ENCODE assay signal across 22 cellular contexts in the genomic region with DNA sequence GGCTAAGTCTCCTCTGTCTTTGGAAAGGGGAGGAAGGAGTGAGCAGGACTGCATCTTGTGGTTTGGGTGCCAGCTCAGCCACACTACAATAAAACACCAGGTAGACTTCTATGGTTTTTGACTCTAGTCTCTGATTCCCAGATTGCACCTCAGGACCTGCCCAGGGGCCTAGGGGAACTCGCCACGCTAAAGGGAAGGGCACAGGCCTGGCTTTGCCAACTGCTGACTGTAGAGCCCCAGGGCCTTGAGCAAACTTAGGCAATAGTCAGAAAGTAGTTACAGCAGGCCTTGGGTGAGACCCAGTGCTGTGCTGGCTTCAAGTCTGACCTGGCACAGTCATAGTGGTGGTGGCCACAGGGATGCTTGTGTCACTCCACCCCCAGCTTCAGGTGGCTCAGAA. TPM values are rescaled to one million over a fixed set of nuclear protein-coding genes. Genes with fewer than 3 reads are reported as not detected.
A peak's percentile ranks its signal among the peaks of the same experiment; 100 is the strongest.
DNase-seq lines count a peak whose midpoint lies in the region; ATAC-seq and TF ChIP-seq lines count a peak whose summit lies in the region.
"Had no signal": no experiment of that assay in that cellular context is flagged by ENCODE, and none has a peak within 500 bp of the region (broad histone marks: within the 10 kb centered on the region; RNA-seq: fewer than 3 reads in every experiment).

No MANE protein-coding gene starts in this region.

- intact Hi-C loops in PC-9 (cut with micrococcal nuclease; ENCODE audit: unreplicated experiment) = no loop called here
- intact Hi-C loops in mammary epithelial cell (cut with micrococcal nuclease) = no loop called here
- intact Hi-C loops in activated T-helper 2 cell treated with anti-CD3 and anti-CD28 coated beads, Interferon-gamma antibody, Interleukin-2, Interleukin-4, amounts not matched to agents 10 μg/mL and 5 μg/mL and 100 μg/mL, durations not matched to agents 14 hours and 24 hours and 36 hours (cut with micrococcal nuclease) = no loop called here

- H3K4me3 Mint-ChIP-seq in activated CD4-positive, alpha-beta T cell treated with anti-CD3 and anti-CD28 coated beads, Interleukin-2, amount 10 ng/mL, durations not matched to agents 7 days and 5 days = no peak overlapping the region
- no peak overlapping the region for H3K4me3 Mint-ChIP-seq in activated T-helper 2 cell treated with anti-CD3 and anti-CD28 coated beads, Interferon-gamma antibody, Interleukin-2, Interleukin-4, amounts not matched to agents 10 μg/mL and 5 μg/mL and 100 μg/mL, durations not matched to agents 14 hours and 24 hours and 36 hours (ENCODE audit: low read depth)
- H3K4me3 Mint-ChIP-seq: CD4-positive, CD25-positive, alpha-beta regulatory T cell; IgD-negative memory B cell had no signal

- no peak overlapping the region for H3K27ac Mint-ChIP-seq in activated CD4-positive, alpha-beta T cell treated with anti-CD3 and anti-CD28 coated beads, Interleukin-2, amount 10 ng/mL, durations not matched to agents 7 days and 5 days
- no peak overlapping the region for H3K27ac Mint-ChIP-seq in activated T-helper 2 cell treated with anti-CD3 and anti-CD28 coated beads, Interferon-gamma antibody, Interleukin-2, Interleukin-4, amounts not matched to agents 10 μg/mL and 5 μg/mL and 100 μg/mL, durations not matched to agents 14 hours and 24 hours and 36 hours
- H3K27ac Mint-ChIP-seq: CD4-positive, CD25-positive, alpha-beta regulatory T cell; CD8-positive, alpha-beta memory T cell; IgD-negative memory B cell had no signal

- BruUV-seq in PC-9 (replicated peaks; lab: Mats Ljungman, UMichigan) (no TSS peak), mammary epithelial cell (replicated peaks; lab: Mats Ljungman, UMichigan) (no TSS peak)

- H3K4me2 ChIP-seq in PC-9 = no peak overlapping the region
- H3K4me2 ChIP-seq in mammary epithelial cell (ENCODE audit: insufficient read depth, low read depth, low read length) = no peak overlapping the region

- no peak overlapping the region for H3K9ac ChIP-seq in mammary epithelial cell (ENCODE audit: insufficient read depth, low read length)

- H3K4me1 ChIP-seq in PC-9 (replicated peaks; ENCODE audit: insufficient read depth) (peaks cover 10% of the 10 kb centered on the region), mammary epithelial cell (ENCODE audit: insufficient read depth, low read length) (peaks cover 15% of the 10 kb centered on the region), right atrium auricular region (no peaks in the 10 kb centered on the region)
- H3K4me1 ChIP-seq: BE2C had no signal

- H3K9me2 ChIP-seq in PC-9 (ENCODE audit: insufficient read depth) = no peaks in the 10 kb centered on the region

- no peaks in the 10 kb centered on the region for H3F3A ChIP-seq in PC-9 (ENCODE audit: insufficient read depth, low read depth)

- 0 out of 2 replicates have a peak, but pooled peaks cover 4% of the 10 kb centered on the region for H3K36me3 ChIP-seq in PC-9 (ENCODE audit: low read depth)
- no peaks in the 10 kb centered on the region for H3K36me3 ChIP-seq in mammary epithelial cell (ENCODE audit: insufficient read depth, low read length)
- H3K36me3 ChIP-seq in right atrium auricular region = no peaks in the 10 kb centered on the region
- H3K36me3 ChIP-seq: BE2C had no signal

- no peak overlapping the region for H2AFZ ChIP-seq in PC-9
- H2AFZ ChIP-seq in mammary epithelial cell (ENCODE audit: low read depth, low read length) = no peak overlapping the region

- H4K20me1 ChIP-seq in PC-9 (ENCODE audit: insufficient read depth) (no peaks in the 10 kb centered on the region), mammary epithelial cell (ENCODE audit: insufficient read depth, low read length) (no peaks in the 10 kb centered on the region)

- H3K27ac ChIP-seq in PC-9 = 0 out of 2 replicates have a peak overlapping the region, but pooled peaks have one; percentile 13
- H3K27ac ChIP-seq in mammary epithelial cell (ENCODE audit: insufficient read depth, low read depth, low read length) = no peak overlapping the region
- no peak overlapping the region for H3K27ac ChIP-seq in right atrium auricular region

- DNase-seq in PC-9 (peak; percentile 23 to 89), mammary epithelial cell (peak; percentile 78), renal cortical epithelial cell (ENCODE audit: low read depth) (peak; percentile 6), right atrium auricular region (ENCODE audit: low spot score) (no peak)
- no peak for DNase-seq in activated CD4-positive, alpha-beta T cell treated with anti-CD3 and anti-CD28 coated beads, Interleukin-2, amount 10 ng/mL, durations not matched to agents 7 days and 5 days
- no peak for DNase-seq in activated T-helper 2 cell treated with anti-CD3 and anti-CD28 coated beads, Interferon-gamma antibody, Interleukin-2, Interleukin-4, amounts not matched to agents 10 μg/mL and 5 μg/mL and 100 μg/mL, durations not matched to agents 14 hours and 24 hours and 36 hours (ENCODE audit: low spot score)
- DNase-seq: ACHN; BE2C; C1 segment of cervical spinal cord; CD4-positive, CD25-positive, alpha-beta regulatory T cell; CD8-positive, alpha-beta memory T cell; COR-L47; DMS 273 treated with DMSO at 0.1 percent for 48 hours; DMS53; DND-41; EL; HCEC 1CT had no signal

- H3K4me3 ChIP-seq in PC-9 (no peak overlapping the region), mammary epithelial cell (replicated peaks in 1 of 3; ENCODE audit: insufficient read depth in 1 of 3, low read depth in 2 of 3, low read length in 3 of 3) (no peak overlapping the region), right atrium auricular region (no peak overlapping the region)
- H3K4me3 ChIP-seq: GM12878 had no signal

- no peaks in the 10 kb centered on the region for H3K36me3 Mint-ChIP-seq in activated CD4-positive, alpha-beta T cell treated with anti-CD3 and anti-CD28 coated beads, Interleukin-2, amount 10 ng/mL, durations not matched to agents 7 days and 5 days (ENCODE audit: low read depth)
- H3K36me3 Mint-ChIP-seq in activated T-helper 2 cell treated with anti-CD3 and anti-CD28 coated beads, Interferon-gamma antibody, Interleukin-2, Interleukin-4, amounts not matched to agents 10 μg/mL and 5 μg/mL and 100 μg/mL, durations not matched to agents 14 hours and 24 hours and 36 hours (ENCODE audit: low read depth) = no peaks in the 10 kb centered on the region
- H3K36me3 Mint-ChIP-seq: CD4-positive, CD25-positive, alpha-beta regulatory T cell; CD8-positive, alpha-beta memory T cell; IgD-negative memory B cell had no signal

- H3K27me3 ChIP-seq in PC-9 (ENCODE audit: insufficient read depth, low read depth) (no peaks in the 10 kb centered on the region), mammary epithelial cell (ENCODE audit: insufficient read depth, low read length) (no peaks in the 10 kb centered on the region), right atrium auricular region (no peaks in the 10 kb centered on the region)
- H3K27me3 ChIP-seq: BE2C had no signal

- in situ Hi-C loops in mammary epithelial cell (cut with MboI; ENCODE audit: low sequenced_read_pairs in 2 of 2) = no loop called here

- POLR2A ChIA-PET in PC-9 (lab: Charles Lee; ENCODE audit: unreplicated experiment) = no interaction called here
- POLR2A ChIA-PET in activated CD4-positive, alpha-beta T cell treated with anti-CD3 and anti-CD28 coated beads, Interleukin-2, amount 10 ng/mL, durations not matched to agents 7 days and 5 days (lab: Charles Lee) = no interaction called here

- no peaks in the 10 kb centered on the region for H3K4me1 Mint-ChIP-seq in activated CD4-positive, alpha-beta T cell treated with anti-CD3 and anti-CD28 coated beads, Interleukin-2, amount 10 ng/mL, durations not matched to agents 7 days and 5 days
- H3K4me1 Mint-ChIP-seq in activated T-helper 2 cell treated with anti-CD3 and anti-CD28 coated beads, Interferon-gamma antibody, Interleukin-2, Interleukin-4, amounts not matched to agents 10 μg/mL and 5 μg/mL and 100 μg/mL, durations not matched to agents 14 hours and 24 hours and 36 hours (ENCODE audit: low read depth) = no peaks in the 10 kb centered on the region
- H3K4me1 Mint-ChIP-seq: CD4-positive, CD25-positive, alpha-beta regulatory T cell; CD8-positive, alpha-beta memory T cell; IgD-negative memory B cell had no signal

- WGBS in mammary epithelial cell (ENCODE audit: low coverage, missing lambda C conversion rate) = 0% methylated on average over 2 of the region's 2 CpGs

- no peak for TF ChIP-seq CTCF in PC-9 (conservative IDR thresholded peaks at IDR 0.05)
- TF ChIP-seq CTCF in mammary epithelial cell (conservative IDR thresholded peaks at IDR 0.05 in 1 of 2, IDR thresholded peaks at IDR 0.05 in 1 of 2; ENCODE audit: extremely low read depth in 1 of 2, insufficient read depth in 1 of 2, low read depth in 1 of 2, low read length in 2 of 2) = no peak
- no peak for TF ChIP-seq CTCF in right atrium auricular region (IDR thresholded peaks at IDR 0.05)

- dilution Hi-C loops in mammary epithelial cell (cut with HindIII; ENCODE audit: low sequenced_read_pairs) = no loop called here

- ATAC-seq in esophagus mucosa = peak; percentile 29
- ATAC-seq: GM12878, HepG2 had no signal

- H3K79me2 ChIP-seq in PC-9 (ENCODE audit: low read depth) (peaks cover 19% of the 10 kb centered on the region), mammary epithelial cell (ENCODE audit: insufficient read depth, low read length) (no peaks in the 10 kb centered on the region)

- peaks cover 28% of the 10 kb centered on the region for H3K27me3 Mint-ChIP-seq in activated CD4-positive, alpha-beta T cell treated with anti-CD3 and anti-CD28 coated beads, Interleukin-2, amount 10 ng/mL, durations not matched to agents 7 days and 5 days
- H3K27me3 Mint-ChIP-seq in activated T-helper 2 cell treated with anti-CD3 and anti-CD28 coated beads, Interferon-gamma antibody, Interleukin-2, Interleukin-4, amounts not matched to agents 10 μg/mL and 5 μg/mL and 100 μg/mL, durations not matched to agents 14 hours and 24 hours and 36 hours (ENCODE audit: low read depth) = no peaks in the 10 kb centered on the region

- CTCF ChIA-PET in PC-9 (lab: Charles Lee) (no interaction called here), mammary epithelial cell (lab: Charles Lee; ENCODE audit: low non-redundant PET) (no interaction called here)
- CTCF ChIA-PET in activated CD4-positive, alpha-beta T cell treated with anti-CD3 and anti-CD28 coated beads, Interleukin-2, amount 10 ng/mL, durations not matched to agents 7 days and 5 days (lab: Charles Lee) = no interaction called here

- no peaks in the 10 kb centered on the region for H3K9me3 Mint-ChIP-seq in activated CD4-positive, alpha-beta T cell treated with anti-CD3 and anti-CD28 coated beads, Interleukin-2, amount 10 ng/mL, durations not matched to agents 7 days and 5 days
- H3K9me3 Mint-ChIP-seq in activated T-helper 2 cell treated with anti-CD3 and anti-CD28 coated beads, Interferon-gamma antibody, Interleukin-2, Interleukin-4, amounts not matched to agents 10 μg/mL and 5 μg/mL and 100 μg/mL, durations not matched to agents 14 hours and 24 hours and 36 hours = no peaks in the 10 kb centered on the region

- peaks cover 8% of the 10 kb centered on the region for H3K9me3 ChIP-seq in PC-9 (ENCODE audit: insufficient read depth, low read depth)
- no peaks in the 10 kb centered on the region for H3K9me3 ChIP-seq in mammary epithelial cell (replicated peaks; ENCODE audit: insufficient read depth, low read length)
- H3K9me3 ChIP-seq in right atrium auricular region = peaks cover 0 to 11% of the 10 kb centered on the region in 2 donors
- H3K9me3 ChIP-seq: BE2C had no signal

RNA-seq across cellular contexts. Expression of gene PRR15, which starts 24.2 kb away (rescaled TPM):
- total RNA-seq in PC-9 (2021) = 64.9 and 71.6 TPM in 2 replicates
- 1 to 10 TPM in 1 of 2 donors, under 1 TPM in 1; 0.83 to 3.2 TPM for total RNA-seq in mammary epithelial cell
- polyA plus RNA-seq in mammary epithelial cell = 4.1 TPM
- polyA minus RNA-seq in mammary epithelial cell = 0.52 TPM
- total RNA-seq in esophagus mucosa = 0.92 TPM
- 10.6 and 11.2 TPM in 2 replicates for total RNA-seq in renal cortical epithelial cell
- 10 to 100 TPM in 1 of 2 donors, 1 to 10 TPM in 1; 4.2 to 26.3 TPM for total RNA-seq in right atrium auricular region
- not detected for total RNA-seq in activated CD4-positive, alpha-beta T cell treated with anti-CD3 and anti-CD28 coated beads, Interleukin-2, amount 10 ng/mL, durations not matched to agents 7 days and 5 days
- not detected in 2 replicates for total RNA-seq in activated T-helper 2 cell treated with anti-CD3 and anti-CD28 coated beads, Interferon-gamma antibody, Interleukin-2, Interleukin-4, amounts not matched to agents 10 μg/mL and 5 μg/mL and 100 μg/mL, durations not matched to agents 14 hours and 24 hours and 36 hours
- total RNA-seq: CD4-positive, CD25-positive, alpha-beta regulatory T cell; CD8-positive, alpha-beta memory T cell; G401; GM12878 had no signal
- polyA plus RNA-seq: CD4-positive, CD25-positive, alpha-beta regulatory T cell; CD8-positive, alpha-beta memory T cell; GM12878; IgD-negative memory B cell had no signal

Comparison
In these comparisons a context has a peak if more than half of its experiments do, and no peak if none do; other contexts are left out.
1. DNase-seq: peak in PC-9 (2 of 2), mammary epithelial cell (single experiment) and renal cortical epithelial cell (single experiment); none in right atrium auricular region (single experiment), activated CD4-positive, alpha-beta T cell treated with anti-CD3 and anti-CD28 coated beads, Interleukin-2, amount 10 ng/mL, durations not matched to agents 7 days and 5 days (single experiment) and activated T-helper 2 cell treated with anti-CD3 and anti-CD28 coated beads, Interferon-gamma antibody, Interleukin-2, Interleukin-4, amounts not matched to agents 10 μg/mL and 5 μg/mL and 100 μg/mL, durations not matched to agents 14 hours and 24 hours and 36 hours (single experiment).